In genomic region chr5:132055441-132055807, GRCh38 we compare ENCODE assay signal across 26 cellular contexts. TPM values are rescaled to one million over a fixed set of nuclear protein-coding genes. Genes with fewer than 3 reads are reported as not detected.
A peak's percentile ranks its signal among the peaks of the same experiment; 100 is the strongest.
DNase-seq lines count a peak whose midpoint lies in the region; ATAC-seq and TF ChIP-seq lines count a peak whose summit lies in the region.
"Had no signal": no experiment of that assay in that cellular context is flagged by ENCODE, and none has a peak within 500 bp of the region (broad histone marks: within the 10 kb centered on the region; RNA-seq: fewer than 3 reads in every experiment).

No MANE protein-coding gene starts in this region.

- intact Hi-C loops in activated T-helper 2 cell treated with anti-CD3 and anti-CD28 coated beads, Interferon-gamma antibody, Interleukin-2, Interleukin-4, amounts not matched to agents 10 μg/mL and 5 μg/mL and 100 μg/mL, durations not matched to agents 14 hours and 24 hours and 36 hours (cut with micrococcal nuclease): no loop called here
- intact Hi-C loops in breast epithelium (cut with DNase I; ENCODE audit: low total_unique reads): no loop called here

- no peak overlapping the region for H3K27ac ChIP-seq in breast epithelium
- H3K27ac ChIP-seq: C4-2B, cardiac muscle cell, lower lobe of right lung, PC-9, right lobe of liver, tibial artery had no signal

- H3K9me3 ChIP-seq in breast epithelium: no peaks in the 10 kb centered on the region
- H3K9me3 ChIP-seq: lower lobe of right lung, mucosa of descending colon, right lobe of liver, tibial artery had no signal

- peaks cover 83% of the 10 kb centered on the region for H3K27me3 Mint-ChIP-seq in activated naive CD4-positive, alpha-beta T cell treated with anti-CD3 and anti-CD28 coated beads, Interleukin-2, amount 10 ng/mL, durations not matched to agents 7 days and 5 days
- peaks cover 2% of the 10 kb centered on the region for H3K27me3 Mint-ChIP-seq in activated T-helper 2 cell treated with anti-CD3 and anti-CD28 coated beads, Interferon-gamma antibody, Interleukin-2, Interleukin-4, amounts not matched to agents 10 μg/mL and 5 μg/mL and 100 μg/mL, durations not matched to agents 14 hours and 24 hours and 36 hours (ENCODE audit: low read depth)
- H3K27me3 Mint-ChIP-seq: activated CD4-positive, alpha-beta memory T cell treated with anti-CD3 and anti-CD28 coated beads for 36 hours; activated T-cell treated with anti-CD3 and anti-CD28 coated beads, Interleukin-2, amount 50 U/mL, for 24 hours had no signal

- H3K9me3 Mint-ChIP-seq in activated naive CD4-positive, alpha-beta T cell treated with anti-CD3 and anti-CD28 coated beads, Interleukin-2, amount 10 ng/mL, durations not matched to agents 7 days and 5 days: no peaks in the 10 kb centered on the region
- no peaks in the 10 kb centered on the region for H3K9me3 Mint-ChIP-seq in activated T-helper 2 cell treated with anti-CD3 and anti-CD28 coated beads, Interferon-gamma antibody, Interleukin-2, Interleukin-4, amounts not matched to agents 10 μg/mL and 5 μg/mL and 100 μg/mL, durations not matched to agents 14 hours and 24 hours and 36 hours
- H3K9me3 Mint-ChIP-seq in stimulated activated effector memory CD8-positive, alpha-beta T cell treated with anti-CD3 and anti-CD28 coated beads, Interleukin-12 subunit alpha, Interleukin-12 subunit beta, amount 100 ng/mL, for 72 hours: no peaks in the 10 kb centered on the region
- H3K9me3 Mint-ChIP-seq: activated CD4-positive, alpha-beta memory T cell treated with anti-CD3 and anti-CD28 coated beads for 36 hours; activated T-cell treated with anti-CD3 and anti-CD28 coated beads, Interleukin-2, amount 50 U/mL, for 24 hours; dendritic cell treated with granulocyte-macrophage colony-stimulating factor and Interleukin-4, amounts not matched to agents 40 ng/mL and 50 ng/mL, for 4 days; IgD-negative memory B cell had no signal

- H3K36me3 Mint-ChIP-seq in activated naive CD4-positive, alpha-beta T cell treated with anti-CD3 and anti-CD28 coated beads, Interleukin-2, amount 10 ng/mL, durations not matched to agents 7 days and 5 days: no peaks in the 10 kb centered on the region
- no peaks in the 10 kb centered on the region for H3K36me3 Mint-ChIP-seq in activated T-helper 2 cell treated with anti-CD3 and anti-CD28 coated beads, Interferon-gamma antibody, Interleukin-2, Interleukin-4, amounts not matched to agents 10 μg/mL and 5 μg/mL and 100 μg/mL, durations not matched to agents 14 hours and 24 hours and 36 hours (ENCODE audit: low read depth)
- H3K36me3 Mint-ChIP-seq in stimulated activated effector memory CD8-positive, alpha-beta T cell treated with anti-CD3 and anti-CD28 coated beads, Interleukin-12 subunit alpha, Interleukin-12 subunit beta, amount 100 ng/mL, for 72 hours: peaks cover 11% of the 10 kb centered on the region
- H3K36me3 Mint-ChIP-seq: activated CD4-positive, alpha-beta memory T cell treated with anti-CD3 and anti-CD28 coated beads for 36 hours; IgD-negative memory B cell had no signal

- TF ChIP-seq POLR2A in breast epithelium (IDR thresholded peaks at IDR 0.05): no peak

- no peaks in the 10 kb centered on the region for H3K4me1 ChIP-seq in breast epithelium
- H3K4me1 ChIP-seq: lower lobe of right lung, right lobe of liver, tibial artery had no signal

- TF ChIP-seq CTCF in breast epithelium (IDR thresholded peaks at IDR 0.05): no peak

- no peak overlapping the region for H3K27ac Mint-ChIP-seq in activated naive CD4-positive, alpha-beta T cell treated with anti-CD3 and anti-CD28 coated beads, Interleukin-2, amount 10 ng/mL, durations not matched to agents 7 days and 5 days
- H3K27ac Mint-ChIP-seq in activated T-helper 2 cell treated with anti-CD3 and anti-CD28 coated beads, Interferon-gamma antibody, Interleukin-2, Interleukin-4, amounts not matched to agents 10 μg/mL and 5 μg/mL and 100 μg/mL, durations not matched to agents 14 hours and 24 hours and 36 hours: peak overlapping the region; percentile 86
- peak overlapping the region; percentile 91 for H3K27ac Mint-ChIP-seq in stimulated activated effector memory CD8-positive, alpha-beta T cell treated with anti-CD3 and anti-CD28 coated beads, Interleukin-12 subunit alpha, Interleukin-12 subunit beta, amount 100 ng/mL, for 72 hours
- H3K27ac Mint-ChIP-seq: activated T-cell treated with anti-CD3 and anti-CD28 coated beads, Interleukin-2, amount 50 U/mL, for 24 hours; dendritic cell treated with granulocyte-macrophage colony-stimulating factor and Interleukin-4, amounts not matched to agents 40 ng/mL and 50 ng/mL, for 4 days had no signal

- H3K4me1 Mint-ChIP-seq in activated naive CD4-positive, alpha-beta T cell treated with anti-CD3 and anti-CD28 coated beads, Interleukin-2, amount 10 ng/mL, durations not matched to agents 7 days and 5 days: peaks cover 45% of the 10 kb centered on the region
- peaks cover 57% of the 10 kb centered on the region for H3K4me1 Mint-ChIP-seq in activated T-helper 2 cell treated with anti-CD3 and anti-CD28 coated beads, Interferon-gamma antibody, Interleukin-2, Interleukin-4, amounts not matched to agents 10 μg/mL and 5 μg/mL and 100 μg/mL, durations not matched to agents 14 hours and 24 hours and 36 hours (ENCODE audit: low read depth)
- H3K4me1 Mint-ChIP-seq in stimulated activated effector memory CD8-positive, alpha-beta T cell treated with anti-CD3 and anti-CD28 coated beads, Interleukin-12 subunit alpha, Interleukin-12 subunit beta, amount 100 ng/mL, for 72 hours: peaks cover 67% of the 10 kb centered on the region
- H3K4me1 Mint-ChIP-seq: IgD-negative memory B cell had no signal

- ATAC-seq in stimulated activated effector memory CD8-positive, alpha-beta T cell treated with anti-CD3 and anti-CD28 coated beads, Interleukin-12 subunit alpha, Interleukin-12 subunit beta, amount 100 ng/mL, for 72 hours: no peak
- ATAC-seq in GM21360 (IDR thresholded peaks at IDR 0.05; ENCODE audit: unreplicated experiment): no peak
- ATAC-seq: lower lobe of right lung had no signal

- peak; percentile 13 for DNase-seq in activated naive CD4-positive, alpha-beta T cell treated with anti-CD3 and anti-CD28 coated beads, Interleukin-2, amount 10 ng/mL, durations not matched to agents 7 days and 5 days
- DNase-seq in activated naive CD4-positive, alpha-beta T cell (lab: John Stamatoyannopoulos, UW): no peak
- peak; percentile 11 for DNase-seq in NCI-H2107 (lab: John Stamatoyannopoulos, UW)
- DNase-seq in activated T-helper 2 cell treated with anti-CD3 and anti-CD28 coated beads, Interferon-gamma antibody, Interleukin-2, Interleukin-4, amounts not matched to agents 10 μg/mL and 5 μg/mL and 100 μg/mL, durations not matched to agents 14 hours and 24 hours and 36 hours (ENCODE audit: low spot score): no peak
- DNase-seq in stimulated activated effector memory CD8-positive, alpha-beta T cell treated with anti-CD3 and anti-CD28 coated beads, Interleukin-12 subunit alpha, Interleukin-12 subunit beta, amount 100 ng/mL, for 72 hours (ENCODE audit: low spot score in 2 of 2): peak in 1 of 2 donors; percentile 42
- no peak for DNase-seq in breast epithelium (ENCODE audit: low spot score in 2 of 2)
- DNase-seq in T1000 (lab: John Stamatoyannopoulos, UW): no peak
- DNase-seq: anterior cingulate cortex; EL; HCEC 1CT; lower lobe of right lung; PC-9; Right ventricle myocardium superior; stimulated activated CD4-positive, alpha-beta T cell treated with anti-CD3 and anti-CD28 coated beads, Interleukin-12 subunit alpha, Interleukin-12 subunit beta, amount 100 ng/mL, for 4 hours; stimulated activated naive CD4-positive, alpha-beta T cell had no signal

- CTCF ChIA-PET in activated naive CD4-positive, alpha-beta T cell treated with anti-CD3 and anti-CD28 coated beads, Interleukin-2, amount 10 ng/mL, durations not matched to agents 7 days and 5 days (lab: Charles Lee): interaction anchor here (1.3 kb wide), 1 partner anchor 48 kb away, joined by 3 read pairs; no protein-coding TSS in a partner anchor

- no peaks in the 10 kb centered on the region for H3K27me3 ChIP-seq in breast epithelium
- H3K27me3 ChIP-seq: cardiac muscle cell, right lobe of liver had no signal

- no peak overlapping the region for H3K4me3 ChIP-seq in breast epithelium
- H3K4me3 ChIP-seq: cardiac muscle cell, lower lobe of right lung, mucosa of descending colon, PC-9, right lobe of liver, tibial artery had no signal

- H3K4me3 Mint-ChIP-seq in activated naive CD4-positive, alpha-beta T cell treated with anti-CD3 and anti-CD28 coated beads, Interleukin-2, amount 10 ng/mL, durations not matched to agents 7 days and 5 days: no peak overlapping the region
- no peak overlapping the region for H3K4me3 Mint-ChIP-seq in activated T-helper 2 cell treated with anti-CD3 and anti-CD28 coated beads, Interferon-gamma antibody, Interleukin-2, Interleukin-4, amounts not matched to agents 10 μg/mL and 5 μg/mL and 100 μg/mL, durations not matched to agents 14 hours and 24 hours and 36 hours (ENCODE audit: low read depth)
- H3K4me3 Mint-ChIP-seq in stimulated activated effector memory CD8-positive, alpha-beta T cell treated with anti-CD3 and anti-CD28 coated beads, Interleukin-12 subunit alpha, Interleukin-12 subunit beta, amount 100 ng/mL, for 72 hours: peak overlapping the region; percentile 44
- H3K4me3 Mint-ChIP-seq: activated CD4-positive, alpha-beta memory T cell treated with anti-CD3 and anti-CD28 coated beads for 36 hours; activated T-cell treated with anti-CD3 and anti-CD28 coated beads, Interleukin-2, amount 50 U/mL, for 24 hours; dendritic cell treated with granulocyte-macrophage colony-stimulating factor and Interleukin-4, amounts not matched to agents 40 ng/mL and 50 ng/mL, for 4 days; IgD-negative memory B cell had no signal

- no peaks in the 10 kb centered on the region for H3K36me3 ChIP-seq in breast epithelium
- H3K36me3 ChIP-seq: cardiac muscle cell, lower lobe of right lung, right lobe of liver, tibial artery had no signal

RNA-seq across cellular contexts. Expression of gene IL3, which starts 5.0 kb away (rescaled TPM):
- 140 and 142 TPM in 2 replicates for total RNA-seq in activated T-helper 2 cell treated with anti-CD3 and anti-CD28 coated beads, Interferon-gamma antibody, Interleukin-2, Interleukin-4, amounts not matched to agents 10 μg/mL and 5 μg/mL and 100 μg/mL, durations not matched to agents 14 hours and 24 hours and 36 hours
- not detected for total RNA-seq in breast epithelium
- total RNA-seq: cardiac muscle cell, glomerular endothelial cell, lower lobe of right lung, mucosa of descending colon, PC-9, right lobe of liver, Right ventricle myocardium superior had no signal

RNA-seq across cellular contexts. Expression of gene CSF2, which starts 18.2 kb away (rescaled TPM):
- total RNA-seq in activated T-helper 2 cell treated with anti-CD3 and anti-CD28 coated beads, Interferon-gamma antibody, Interleukin-2, Interleukin-4, amounts not matched to agents 10 μg/mL and 5 μg/mL and 100 μg/mL, durations not matched to agents 14 hours and 24 hours and 36 hours: 764 and 772 TPM in 2 replicates
- not detected for total RNA-seq in breast epithelium
- total RNA-seq: cardiac muscle cell, mucosa of descending colon, PC-9, right lobe of liver, Right ventricle myocardium superior had no signal

RNA-seq across cellular contexts. Expression of gene ACSL6, which starts 44.0 kb away (rescaled TPM):
- 27.7 and 34.0 TPM in 2 replicates for total RNA-seq in activated T-helper 2 cell treated with anti-CD3 and anti-CD28 coated beads, Interferon-gamma antibody, Interleukin-2, Interleukin-4, amounts not matched to agents 10 μg/mL and 5 μg/mL and 100 μg/mL, durations not matched to agents 14 hours and 24 hours and 36 hours
- total RNA-seq in breast epithelium: 1 to 10 TPM in 1 of 3 donors, under 1 TPM in 2; 0.32 to 1.8 (median 0.33) TPM
- total RNA-seq: glomerular endothelial cell, PC-9 had no signal

Comparison
In these comparisons a context has a peak if more than half of its experiments do, and no peak if none do; other contexts are left out.
1. DNase-seq: peak in activated naive CD4-positive, alpha-beta T cell treated with anti-CD3 and anti-CD28 coated beads, Interleukin-2, amount 10 ng/mL, durations not matched to agents 7 days and 5 days (single experiment) and NCI-H2107 (single experiment); none in activated naive CD4-positive, alpha-beta T cell (0 of 4), activated T-helper 2 cell treated with anti-CD3 and anti-CD28 coated beads, Interferon-gamma antibody, Interleukin-2, Interleukin-4, amounts not matched to agents 10 μg/mL and 5 μg/mL and 100 μg/mL, durations not matched to agents 14 hours and 24 hours and 36 hours (single experiment), breast epithelium (0 of 2) and T1000 (single experiment).
2. RNA of gene IL3, which starts 5.0 kb away (total RNA-seq): 140 to 142 TPM in activated T-helper 2 cell treated with anti-CD3 and anti-CD28 coated beads, Interferon-gamma antibody, Interleukin-2, Interleukin-4, amounts not matched to agents 10 μg/mL and 5 μg/mL and 100 μg/mL, durations not matched to agents 14 hours and 24 hours and 36 hours; not detected in breast epithelium; every median in the first group is over 100 times any median in the second.
3. RNA of gene CSF2, which starts 18.2 kb away (total RNA-seq): 764 to 772 TPM in activated T-helper 2 cell treated with anti-CD3 and anti-CD28 coated beads, Interferon-gamma antibody, Interleukin-2, Interleukin-4, amounts not matched to agents 10 μg/mL and 5 μg/mL and 100 μg/mL, durations not matched to agents 14 hours and 24 hours and 36 hours; not detected in breast epithelium; every median in the first group is over 100 times any median in the second.
4. RNA of gene ACSL6, which starts 44.0 kb away (total RNA-seq): 27.7 to 34.0 TPM in activated T-helper 2 cell treated with anti-CD3 and anti-CD28 coated beads, Interferon-gamma antibody, Interleukin-2, Interleukin-4, amounts not matched to agents 10 μg/mL and 5 μg/mL and 100 μg/mL, durations not matched to agents 14 hours and 24 hours and 36 hours; 0.32 to 1.8 TPM in breast epithelium; every median in the first group is over 10 times any median in the second.